Comparison of ENCODE assay signal across 1 cellular context in the genomic region with DNA sequence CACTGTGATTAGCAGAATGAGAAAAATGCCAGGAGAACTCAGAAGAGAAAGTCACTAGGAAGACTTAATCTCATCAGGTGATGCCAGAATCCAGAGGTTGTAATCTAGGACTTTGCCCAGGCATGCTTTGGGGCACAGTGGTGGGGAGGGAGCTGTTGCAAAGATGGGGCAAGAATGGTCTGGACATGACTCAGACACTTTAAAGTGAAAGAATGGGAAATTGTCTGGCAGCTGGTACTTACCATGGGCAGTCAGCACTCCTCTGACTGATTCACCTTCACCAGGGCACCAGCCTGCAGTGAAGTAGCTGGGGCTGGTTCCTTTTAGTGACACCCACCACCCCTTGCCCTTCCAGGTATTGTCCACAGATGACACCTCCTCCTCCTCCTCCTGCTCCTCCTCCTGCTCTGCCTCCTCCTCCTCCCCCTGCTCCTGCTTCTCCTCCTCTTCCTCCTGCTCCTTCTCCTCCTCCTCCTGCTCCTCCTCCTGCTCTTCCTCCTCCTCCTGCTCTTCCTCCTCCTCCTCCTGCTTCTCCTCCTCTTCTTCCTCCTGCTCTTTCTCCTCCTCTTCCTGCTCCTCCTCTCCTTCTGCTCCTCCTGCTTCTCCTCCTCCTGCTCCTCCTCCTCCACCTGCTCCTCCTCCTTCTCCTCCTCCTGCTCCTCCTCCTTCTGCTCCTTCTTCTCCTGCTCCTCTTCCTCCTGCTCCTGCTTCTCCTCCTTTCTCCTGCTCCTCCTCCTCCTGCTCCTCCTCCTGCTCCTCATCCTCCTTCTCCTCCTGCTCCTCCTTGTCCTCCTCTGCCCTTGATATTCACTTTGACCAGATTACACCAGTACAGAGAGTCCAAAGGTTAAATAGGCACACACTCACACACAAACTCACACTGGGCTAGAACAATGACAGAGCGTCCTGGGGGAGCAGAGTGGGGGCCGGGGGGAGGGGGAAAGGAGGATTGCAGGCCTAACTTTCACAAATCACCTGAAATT.
TF ChIP-seq lines count a peak whose summit lies in the region.

TSS of gene CHD9NB (minus strand) at position 379 of the 983 bp plus-strand sequence. CDS start 8,739 bp downstream, outside the sequence.

TF ChIP-seq in HepG2, 621 proteins besides CTCF, POLR2A, EP300 and RAD21 (continued from another document and continues in another):
- TF ChIP-seq, protein P1, sequence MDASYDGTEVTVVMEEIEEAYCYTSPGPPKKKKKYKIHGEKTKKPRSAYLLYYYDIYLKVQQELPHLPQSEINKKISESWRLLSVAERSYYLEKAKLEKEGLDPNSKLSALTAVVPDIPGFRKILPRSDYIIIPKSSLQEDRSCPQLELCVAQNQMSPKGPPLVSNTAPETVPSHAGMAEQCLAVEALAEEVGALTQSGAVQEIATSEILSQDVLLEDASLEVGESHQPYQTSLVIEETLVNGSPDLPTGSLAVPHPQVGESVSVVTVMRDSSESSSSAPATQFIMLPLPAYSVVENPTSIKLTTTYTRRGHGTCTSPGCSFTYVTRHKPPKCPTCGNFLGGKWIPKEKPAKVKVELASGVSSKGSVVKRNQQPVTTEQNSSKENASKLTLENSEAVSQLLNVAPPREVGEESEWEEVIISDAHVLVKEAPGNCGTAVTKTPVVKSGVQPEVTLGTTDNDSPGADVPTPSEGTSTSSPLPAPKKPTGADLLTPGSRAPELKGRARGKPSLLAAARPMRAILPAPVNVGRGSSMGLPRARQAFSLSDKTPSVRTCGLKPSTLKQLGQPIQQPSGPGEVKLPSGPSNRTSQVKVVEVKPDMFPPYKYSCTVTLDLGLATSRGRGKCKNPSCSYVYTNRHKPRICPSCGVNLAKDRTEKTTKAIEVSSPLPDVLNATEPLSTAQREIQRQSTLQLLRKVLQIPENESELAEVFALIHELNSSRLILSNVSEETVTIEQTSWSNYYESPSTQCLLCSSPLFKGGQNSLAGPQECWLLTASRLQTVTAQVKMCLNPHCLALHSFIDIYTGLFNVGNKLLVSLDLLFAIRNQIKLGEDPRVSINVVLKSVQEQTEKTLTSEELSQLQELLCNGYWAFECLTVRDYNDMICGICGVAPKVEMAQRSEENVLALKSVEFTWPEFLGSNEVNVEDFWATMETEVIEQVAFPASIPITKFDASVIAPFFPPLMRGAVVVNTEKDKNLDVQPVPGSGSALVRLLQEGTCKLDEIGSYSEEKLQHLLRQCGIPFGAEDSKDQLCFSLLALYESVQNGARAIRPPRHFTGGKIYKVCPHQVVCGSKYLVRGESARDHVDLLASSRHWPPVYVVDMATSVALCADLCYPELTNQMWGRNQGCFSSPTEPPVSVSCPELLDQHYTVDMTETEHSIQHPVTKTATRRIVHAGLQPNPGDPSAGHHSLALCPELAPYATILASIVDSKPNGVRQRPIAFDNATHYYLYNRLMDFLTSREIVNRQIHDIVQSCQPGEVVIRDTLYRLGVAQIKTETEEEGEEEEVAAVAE (CRISPR knock-in tag; IDR thresholded peaks at IDR 0.05; ENCODE audit: borderline replicate concordance): 0 out of 2 replicates have a peak, but pooled peaks have one; percentile 27
- TF ChIP-seq KLF16 (CRISPR knock-in tag; IDR thresholded peaks at IDR 0.05) (no peak), SKIL (CRISPR knock-in tag; IDR thresholded peaks at IDR 0.05; ENCODE audit: borderline replicate concordance) (peak; percentile 51), PBX3 (CRISPR knock-in tag; IDR thresholded peaks at IDR 0.05; ENCODE audit: borderline replicate concordance) (no peak), ZNF563 (CRISPR knock-in tag; IDR thresholded peaks at IDR 0.05) (no peak), HOXD1 (CRISPR knock-in tag; IDR thresholded peaks at IDR 0.05) (no peak), SOX13 (IDR thresholded peaks at IDR 0.05) (0 out of 2 replicates have a peak, but pooled peaks have one; percentile 35), SOX13 (CRISPR knock-in tag; conservative IDR thresholded peaks at IDR 0.05 in 1 of 2, IDR thresholded peaks at IDR 0.05 in 1 of 2) (peak in 1 of 2 experiments; percentile 82; a peak in 2 of 4 replicates), HHEX (CRISPR knock-in tag; IDR thresholded peaks at IDR 0.05) (no peak), ATM (IDR thresholded peaks at IDR 0.05; ENCODE audit: borderline replicate concordance) (0 out of 2 replicates have a peak, but pooled peaks have one; percentile 54), ZBTB38 (CRISPR knock-in tag; IDR thresholded peaks at IDR 0.05) (no peak), KMT2A (CRISPR knock-in tag; IDR thresholded peaks at IDR 0.05) (no peak), ZSCAN31 (CRISPR knock-in tag; IDR thresholded peaks at IDR 0.05; ENCODE audit: low read depth) (no peak), SRSF1 (optimal IDR thresholded peaks at IDR 0.05; ENCODE audit: low read depth, low read length) (no peak), SKI (IDR thresholded peaks at IDR 0.05; ENCODE audit: partially characterized antibody) (peak; percentile 88), SOX6 (IDR thresholded peaks at IDR 0.05) (no peak), SOX6 (CRISPR knock-in tag; IDR thresholded peaks at IDR 0.05) (peak; percentile 72), XRCC5 (optimal IDR thresholded peaks at IDR 0.05; ENCODE audit: low read length) (peak; percentile 16), RXRA (CRISPR knock-in tag; IDR thresholded peaks at IDR 0.05) (no peak; the same call in 1 of the 2 replicates), ZNF263 (CRISPR knock-in tag; IDR thresholded peaks at IDR 0.05) (peak; percentile 91), ZNF274 (CRISPR knock-in tag; IDR thresholded peaks at IDR 0.05) (no peak), HOMEZ (CRISPR knock-in tag; IDR thresholded peaks at IDR 0.05; ENCODE audit: low read depth) (no peak), CEBPG (CRISPR knock-in tag; IDR thresholded peaks at IDR 0.05) (peak; percentile 41; the same call in 1 of the 2 replicates), RARA (CRISPR knock-in tag; IDR thresholded peaks at IDR 0.05) (peak; percentile 34), GATAD1 (CRISPR knock-in tag; IDR thresholded peaks at IDR 0.05) (no peak), NCOR1 (IDR thresholded peaks at IDR 0.05; ENCODE audit: borderline replicate concordance, low read length) (peak; percentile 56), MATR3 (CRISPR knock-in tag; IDR thresholded peaks at IDR 0.05) (no peak), TOE1 (CRISPR knock-in tag; IDR thresholded peaks at IDR 0.05) (no peak), XBP1 (CRISPR knock-in tag; IDR thresholded peaks at IDR 0.05) (no peak), ZNF24 (IDR thresholded peaks at IDR 0.05) (0 out of 2 replicates have a peak, but pooled peaks have one; percentile 15), ZNF644 (CRISPR knock-in tag; IDR thresholded peaks at IDR 0.05; ENCODE audit: low read depth) (peak; percentile 63; the same call in 1 of the 2 replicates), PAF1 (CRISPR knock-in tag; IDR thresholded peaks at IDR 0.05) (no peak), ZNF557 (CRISPR knock-in tag; IDR thresholded peaks at IDR 0.05) (no peak), LCORL (IDR thresholded peaks at IDR 0.05) (no peak; the same call in 1 of the 2 replicates), LCORL (CRISPR knock-in tag; IDR thresholded peaks at IDR 0.05) (0 out of 2 replicates have a peak, but pooled peaks have one; percentile 44), RXRB (CRISPR knock-in tag; IDR thresholded peaks at IDR 0.05; ENCODE audit: borderline replicate concordance) (peak; percentile 72; the same call in 1 of the 2 replicates), MTF2 (CRISPR knock-in tag; IDR thresholded peaks at IDR 0.05; ENCODE audit: borderline replicate concordance) (no peak), MED1 (CRISPR knock-in tag; IDR thresholded peaks at IDR 0.05) (no peak), RFX3 (CRISPR knock-in tag; IDR thresholded peaks at IDR 0.05) (no peak), CHD4 (IDR thresholded peaks at IDR 0.05; ENCODE audit: borderline replicate concordance, low read length) (no peak), SRSF4 (IDR thresholded peaks at IDR 0.05; ENCODE audit: low read depth, low read length, poor library complexity, severe bottlenecking) (no peak)
- TF ChIP-seq, protein P2, sequence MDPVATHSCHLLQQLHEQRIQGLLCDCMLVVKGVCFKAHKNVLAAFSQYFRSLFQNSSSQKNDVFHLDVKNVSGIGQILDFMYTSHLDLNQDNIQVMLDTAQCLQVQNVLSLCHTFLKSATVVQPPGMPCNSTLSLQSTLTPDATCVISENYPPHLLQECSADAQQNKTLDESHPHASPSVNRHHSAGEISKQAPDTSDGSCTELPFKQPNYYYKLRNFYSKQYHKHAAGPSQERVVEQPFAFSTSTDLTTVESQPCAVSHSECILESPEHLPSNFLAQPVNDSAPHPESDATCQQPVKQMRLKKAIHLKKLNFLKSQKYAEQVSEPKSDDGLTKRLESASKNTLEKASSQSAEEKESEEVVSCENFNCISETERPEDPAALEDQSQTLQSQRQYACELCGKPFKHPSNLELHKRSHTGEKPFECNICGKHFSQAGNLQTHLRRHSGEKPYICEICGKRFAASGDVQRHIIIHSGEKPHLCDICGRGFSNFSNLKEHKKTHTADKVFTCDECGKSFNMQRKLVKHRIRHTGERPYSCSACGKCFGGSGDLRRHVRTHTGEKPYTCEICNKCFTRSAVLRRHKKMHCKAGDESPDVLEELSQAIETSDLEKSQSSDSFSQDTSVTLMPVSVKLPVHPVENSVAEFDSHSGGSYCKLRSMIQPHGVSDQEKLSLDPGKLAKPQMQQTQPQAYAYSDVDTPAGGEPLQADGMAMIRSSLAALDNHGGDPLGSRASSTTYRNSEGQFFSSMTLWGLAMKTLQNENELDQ (CRISPR knock-in tag; IDR thresholded peaks at IDR 0.05; ENCODE audit: borderline replicate concordance): no peak
- TF ChIP-seq, protein P3, sequence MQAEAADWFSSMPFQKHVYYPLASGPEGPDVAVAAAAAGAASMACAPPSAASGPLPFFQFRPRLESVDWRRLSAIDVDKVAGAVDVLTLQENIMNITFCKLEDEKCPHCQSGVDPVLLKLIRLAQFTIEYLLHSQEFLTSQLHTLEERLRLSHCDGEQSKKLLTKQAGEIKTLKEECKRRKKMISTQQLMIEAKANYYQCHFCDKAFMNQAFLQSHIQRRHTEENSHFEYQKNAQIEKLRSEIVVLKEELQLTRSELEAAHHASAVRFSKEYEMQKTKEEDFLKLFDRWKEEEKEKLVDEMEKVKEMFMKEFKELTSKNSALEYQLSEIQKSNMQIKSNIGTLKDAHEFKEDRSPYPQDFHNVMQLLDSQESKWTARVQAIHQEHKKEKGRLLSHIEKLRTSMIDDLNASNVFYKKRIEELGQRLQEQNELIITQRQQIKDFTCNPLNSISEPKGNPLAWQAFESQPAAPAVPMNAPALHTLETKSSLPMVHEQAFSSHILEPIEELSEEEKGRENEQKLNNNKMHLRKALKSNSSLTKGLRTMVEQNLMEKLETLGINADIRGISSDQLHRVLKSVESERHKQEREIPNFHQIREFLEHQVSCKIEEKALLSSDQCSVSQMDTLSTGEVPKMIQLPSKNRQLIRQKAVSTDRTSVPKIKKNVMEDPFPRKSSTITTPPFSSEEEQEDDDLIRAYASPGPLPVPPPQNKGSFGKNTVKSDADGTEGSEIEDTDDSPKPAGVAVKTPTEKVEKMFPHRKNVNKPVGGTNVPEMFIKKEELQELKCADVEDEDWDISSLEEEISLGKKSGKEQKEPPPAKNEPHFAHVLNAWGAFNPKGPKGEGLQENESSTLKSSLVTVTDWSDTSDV (CRISPR knock-in tag; IDR thresholded peaks at IDR 0.05): no peak
- TF ChIP-seq, protein P4, sequence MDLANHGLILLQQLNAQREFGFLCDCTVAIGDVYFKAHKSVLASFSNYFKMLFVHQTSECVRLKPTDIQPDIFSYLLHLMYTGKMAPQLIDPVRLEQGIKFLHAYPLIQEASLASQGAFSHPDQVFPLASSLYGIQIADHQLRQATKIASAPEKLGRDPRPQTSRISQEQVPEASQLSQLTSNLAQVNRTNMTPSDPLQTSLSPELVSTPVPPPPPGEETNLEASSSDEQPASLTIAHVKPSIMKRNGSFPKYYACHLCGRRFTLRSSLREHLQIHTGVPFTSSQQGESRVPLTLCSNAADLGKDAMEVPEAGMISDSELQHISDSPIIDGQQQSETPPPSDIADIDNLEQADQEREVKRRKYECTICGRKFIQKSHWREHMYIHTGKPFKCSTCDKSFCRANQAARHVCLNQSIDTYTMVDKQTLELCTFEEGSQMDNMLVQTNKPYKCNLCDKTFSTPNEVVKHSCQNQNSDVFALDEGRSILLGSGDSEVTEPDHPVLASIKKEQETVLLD (CRISPR knock-in tag; IDR thresholded peaks at IDR 0.05; ENCODE audit: low read depth): no peak
- TF ChIP-seq, protein P5, sequence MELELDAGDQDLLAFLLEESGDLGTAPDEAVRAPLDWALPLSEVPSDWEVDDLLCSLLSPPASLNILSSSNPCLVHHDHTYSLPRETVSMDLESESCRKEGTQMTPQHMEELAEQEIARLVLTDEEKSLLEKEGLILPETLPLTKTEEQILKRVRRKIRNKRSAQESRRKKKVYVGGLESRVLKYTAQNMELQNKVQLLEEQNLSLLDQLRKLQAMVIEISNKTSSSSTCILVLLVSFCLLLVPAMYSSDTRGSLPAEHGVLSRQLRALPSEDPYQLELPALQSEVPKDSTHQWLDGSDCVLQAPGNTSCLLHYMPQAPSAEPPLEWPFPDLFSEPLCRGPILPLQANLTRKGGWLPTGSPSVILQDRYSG (CRISPR knock-in tag; IDR thresholded peaks at IDR 0.05): no peak
